In genomic region chr12:130703733-130704375, GRCh38 we compare ENCODE assay signal across 21 cellular contexts. TPM values are rescaled to one million over a fixed set of nuclear protein-coding genes. Genes with fewer than 3 reads are reported as not detected.
DNase-seq lines count a peak whose midpoint lies in the region; ATAC-seq and TF ChIP-seq lines count a peak whose summit lies in the region.
"Had no signal": no experiment of that assay in that cellular context is flagged by ENCODE, and none has a peak within 500 bp of the region (broad histone marks: within the 10 kb centered on the region; RNA-seq: fewer than 3 reads in every experiment).

No MANE protein-coding gene starts in this region.

- peaks cover 21% of the 10 kb centered on the region for H3K27me3 Mint-ChIP-seq in nephron progenitor cell (ENCODE audit: low read depth, poor library complexity)
- peaks cover 11% of the 10 kb centered on the region for H3K27me3 Mint-ChIP-seq in type B pancreatic cell

- H3K4me1 Mint-ChIP-seq in nephron progenitor cell (peaks cover 46% of the 10 kb centered on the region), type B pancreatic cell (ENCODE audit: unreplicated experiment) (peaks cover 42% of the 10 kb centered on the region)
- H3K4me1 Mint-ChIP-seq: CD14-positive monocyte, IgD-negative memory B cell had no signal

- peak overlapping the region; percentile 24 for H3K4me3 Mint-ChIP-seq in nephron progenitor cell
- H3K4me3 Mint-ChIP-seq in type B pancreatic cell: peak overlapping the region; percentile 23
- H3K4me3 Mint-ChIP-seq: CD14-positive monocyte, IgD-negative memory B cell had no signal

- H3K4me3 ChIP-seq in heart left ventricle: no peak overlapping the region
- H3K4me3 ChIP-seq in coronary artery: no peak overlapping the region

- H3K27me3 ChIP-seq in heart left ventricle: peaks cover 0 to 24% (median 4%) of the 10 kb centered on the region in 9 donors

- 40 to 58% (median 49%) methylated on average over 14 to 15 of the region's 15 CpGs for WGBS in heart left ventricle, 4 donors

- no peaks in the 10 kb centered on the region for H3K9me3 ChIP-seq in heart left ventricle

- no peak for ATAC-seq in Right ventricle myocardium inferior
- no peak for ATAC-seq in heart left ventricle
- ATAC-seq in HG02938 (IDR thresholded peaks at IDR 0.05; ENCODE audit: unreplicated experiment): no peak

- H3K4me1 ChIP-seq in heart left ventricle: no peaks in the 10 kb centered on the region

- intact Hi-C loops in Right ventricle myocardium inferior (cut with DNase I) (no loop called here), heart left ventricle (cut with DNase I) (no loop called here)

- H3K27ac ChIP-seq in heart left ventricle (no peak overlapping the region), coronary artery (no peak overlapping the region)

- TF ChIP-seq CTCF in heart left ventricle (IDR thresholded peaks at IDR 0.05): no peak
- TF ChIP-seq CTCF in coronary artery (IDR thresholded peaks at IDR 0.05): no peak
- no peak for TF ChIP-seq CTCF in nephron progenitor cell (IDR thresholded peaks at IDR 0.05)
- no peak for TF ChIP-seq CTCF in type B pancreatic cell (conservative IDR thresholded peaks at IDR 0.05)
- no peak for TF ChIP-seq CTCF in GM20000 (IDR thresholded peaks at IDR 0.05; ENCODE audit: extremely low read depth, missing control alignments)

- peak overlapping the region; percentile 79 for H3K27ac Mint-ChIP-seq in nephron progenitor cell
- peak overlapping the region; percentile 26 for H3K27ac Mint-ChIP-seq in type B pancreatic cell
- H3K27ac Mint-ChIP-seq: CD14-positive monocyte, IgD-negative memory B cell had no signal

- TF ChIP-seq POLR2A in heart left ventricle (IDR thresholded peaks at IDR 0.05): no peak

- peaks cover 4% of the 10 kb centered on the region for H3K9me3 Mint-ChIP-seq in nephron progenitor cell
- no peaks in the 10 kb centered on the region for H3K9me3 Mint-ChIP-seq in type B pancreatic cell

- no peaks in the 10 kb centered on the region for H3K36me3 ChIP-seq in heart left ventricle

- H3K36me3 Mint-ChIP-seq in nephron progenitor cell (ENCODE audit: low read depth): no peaks in the 10 kb centered on the region
- H3K36me3 Mint-ChIP-seq in type B pancreatic cell: no peaks in the 10 kb centered on the region
- H3K36me3 Mint-ChIP-seq: CD14-positive monocyte had no signal

- DNase-seq in Right ventricle myocardium inferior (ENCODE audit: missing footprints): peak; percentile 28
- DNase-seq in heart left ventricle: no peak
- peak; percentile 45 for DNase-seq in coronary artery (ENCODE audit: low spot score)
- DNase-seq in nephron progenitor cell: no peak
- DNase-seq in type B pancreatic cell (ENCODE audit: extremely low spot score, unreplicated experiment): no peak
- no peak for DNase-seq in NCI-H2081 (lab: John Stamatoyannopoulos, UW)
- DNase-seq in GM20000 (ENCODE audit: low spot score): no peak
- DNase-seq: AML-193, GF-D8, MV-4-11, NCI-H1105 treated with DMSO at 0.1 percent for 48 hours, NCI-H2029 treated with DMSO at 0.1 percent for 48 hours, NCI-H2171, NCI-H345, Right ventricle myocardium superior had no signal

RNA-seq across cellular contexts. Expression of gene RIMBP2, which starts 12.2 kb away (rescaled TPM):
- total RNA-seq in Right ventricle myocardium inferior (not detected), heart left ventricle (1 to 10 TPM in 1 of 9 donors, not detected in 8; 2.1 TPM), type B pancreatic cell (ENCODE audit: low replicate concordance) (23.7 and 35.6 TPM in 2 replicates)
- not detected for polyA plus RNA-seq in heart left ventricle
- total RNA-seq: A172, OCI-LY7, Right ventricle myocardium superior had no signal
- polyA plus RNA-seq: AG04450, CD14-positive monocyte, IgD-negative memory B cell had no signal

Comparison
In these comparisons a context has a peak if more than half of its experiments do, and no peak if none do; other contexts are left out.
1. DNase-seq: peak in Right ventricle myocardium inferior (single experiment) and coronary artery (single experiment); none in heart left ventricle (0 of 5), nephron progenitor cell (single experiment), type B pancreatic cell (single experiment), NCI-H2081 (0 of 2) and GM20000 (single experiment).